Comparison of ENCODE assay signal across 14 cellular contexts in genomic region chr2:10300328-10300920, GRCh38. TPM values are rescaled to one million over a fixed set of nuclear protein-coding genes. Genes with fewer than 3 reads are reported as not detected.
A peak's percentile ranks its signal among the peaks of the same experiment; 100 is the strongest.
DNase-seq lines count a peak whose midpoint lies in the region; ATAC-seq and TF ChIP-seq lines count a peak whose summit lies in the region.
"Had no signal": no experiment of that assay in that cellular context is flagged by ENCODE, and none has a peak within 500 bp of the region (broad histone marks: within the 10 kb centered on the region; RNA-seq: fewer than 3 reads in every experiment).

No MANE protein-coding gene starts in this region.

- no peaks in the 10 kb centered on the region for H3K36me3 ChIP-seq in CD4-positive, alpha-beta memory T cell (ENCODE audit: insufficient read depth, low read length)
- no peaks in the 10 kb centered on the region for H3K36me3 ChIP-seq in naive thymus-derived CD4-positive, alpha-beta T cell (ENCODE audit: control insufficient read depth in 2 of 3, insufficient read depth in 3 of 3, low read length in 3 of 3)
- H3K36me3 ChIP-seq in ovary = no peaks in the 10 kb centered on the region
- H3K36me3 ChIP-seq: left ventricle myocardium inferior had no signal

- peaks cover 36 to 76% (median 54%) of the 10 kb centered on the region in 4 donors for H3K4me1 Mint-ChIP-seq in CD4-positive, alpha-beta memory T cell
- peaks cover 41% of the 10 kb centered on the region for H3K4me1 Mint-ChIP-seq in activated T-helper 17 cell treated with anti-CD3 and anti-CD28 coated beads, Interleukin-2, amount 50 U/mL, for 72 hours
- H3K4me1 Mint-ChIP-seq in naive thymus-derived CD4-positive, alpha-beta T cell = peaks cover 28 to 61% (median 53%) of the 10 kb centered on the region in 7 donors

- POLR2A ChIA-PET in CD4-positive, alpha-beta memory T cell (lab: Charles Lee; ENCODE audit: partially characterized antibody) = interaction anchor here (1.7 to 13.6 kb wide), 5 partner anchors 30 to 148 kb away, joined by 5 to 362 read pairs (median 49); partner anchors contain the start of gene ODC1
- POLR2A ChIA-PET in naive thymus-derived CD4-positive, alpha-beta T cell (lab: Charles Lee) = interaction anchor here (4.6 to 7.1 kb wide), 3 partner anchors 29 to 107 kb away, joined by 23 to 150 read pairs (median 65); no protein-coding TSS in a partner anchor

- H3K4me3 ChIP-seq in CD4-positive, alpha-beta memory T cell (ENCODE audit: low read length in 2 of 2) = no peak overlapping the region
- no peak overlapping the region for H3K4me3 ChIP-seq in naive thymus-derived CD4-positive, alpha-beta T cell (ENCODE audit: low read length)
- no peak overlapping the region for H3K4me3 ChIP-seq in ovary
- H3K4me3 ChIP-seq: GM12878, left ventricle myocardium inferior, MG63, skin epidermis had no signal

- intact Hi-C loops in CD4-positive, alpha-beta memory T cell (cut with micrococcal nuclease) = loop anchor here (10.0 kb wide), 1 partner anchor 514 kb away; the partner anchor contains the start of gene PDIA6
- intact Hi-C loops in naive thymus-derived CD4-positive, alpha-beta T cell (cut with micrococcal nuclease) = loop anchor here (5.0 to 10.0 kb wide), 4 partner anchors 354 to 668 kb away; partner anchors contain the start of genes TAF1B (in 2 of the 2), NOL10 (in 1 of the 2) and YWHAQ (in 1 of the 2)
- intact Hi-C loops in ovary (cut with DNase I) = loop anchor here in 3 of 4 donors (5.0 to 10.0 kb wide), 2 partner anchors 176 to 178 kb away; partner anchors contain the start of gene RRM2 (in 3 of the 3)

- peak overlapping the region; percentile 72 to 95 (median 89) for H3K27ac Mint-ChIP-seq in CD4-positive, alpha-beta memory T cell
- H3K27ac Mint-ChIP-seq in activated T-helper 17 cell treated with anti-CD3 and anti-CD28 coated beads, Interleukin-2, amount 50 U/mL, for 72 hours = peak overlapping the region; percentile 6
- H3K27ac Mint-ChIP-seq in naive thymus-derived CD4-positive, alpha-beta T cell = peak overlapping the region; percentile 75 to 97 (median 87)

- DNase-seq in NCI-H2171 treated with DMSO at 0.1 percent for 48 hours (lab: John Stamatoyannopoulos, UW) (peak; percentile 20), NCI-H2171 (lab: John Stamatoyannopoulos, UW) (no peak), NCI-H2107 (lab: John Stamatoyannopoulos, UW) (no peak), ovary (no peak)
- no peak for DNase-seq in CD4-positive, alpha-beta memory T cell
- no peak for DNase-seq in naive thymus-derived CD4-positive, alpha-beta T cell
- DNase-seq in stimulated activated CD4-positive, alpha-beta T cell treated with anti-CD3 and anti-CD28 coated beads, Interleukin-2, amount 100 ng/mL, for 24 hours = no peak
- DNase-seq: EL, left ventricle myocardium inferior, MG63, NCI-H2227 treated with DMSO at 0.1 percent for 48 hours had no signal

- no peaks in the 10 kb centered on the region for H3K9me3 Mint-ChIP-seq in CD4-positive, alpha-beta memory T cell
- no peaks in the 10 kb centered on the region for H3K9me3 Mint-ChIP-seq in activated T-helper 17 cell treated with anti-CD3 and anti-CD28 coated beads, Interleukin-2, amount 50 U/mL, for 72 hours
- peaks cover 0 to 3% (median 0%) of the 10 kb centered on the region in 11 donors for H3K9me3 Mint-ChIP-seq in naive thymus-derived CD4-positive, alpha-beta T cell

- TF ChIP-seq CTCF in ovary (IDR thresholded peaks at IDR 0.05) = no peak

- no peak for ATAC-seq in activated T-helper 17 cell treated with anti-CD3 and anti-CD28 coated beads, Interleukin-2, amount 50 U/mL, for 72 hours (replicated peaks)
- ATAC-seq in naive thymus-derived CD4-positive, alpha-beta T cell = no peak
- ATAC-seq: GM12878 had no signal

- H3K4me1 ChIP-seq in CD4-positive, alpha-beta memory T cell (ENCODE audit: insufficient read depth, low read length) = peaks cover 49% of the 10 kb centered on the region
- peaks cover 36 to 42% of the 10 kb centered on the region in 2 donors for H3K4me1 ChIP-seq in naive thymus-derived CD4-positive, alpha-beta T cell (ENCODE audit: control insufficient read depth in 2 of 2, insufficient read depth in 2 of 2, low read length in 2 of 2)
- peaks cover 1% of the 10 kb centered on the region for H3K4me1 ChIP-seq in ovary (ENCODE audit: insufficient read depth)

- peak overlapping the region; percentile 65 for H3K27ac ChIP-seq in CD4-positive, alpha-beta memory T cell (ENCODE audit: low read depth, low read length)
- H3K27ac ChIP-seq in naive thymus-derived CD4-positive, alpha-beta T cell (ENCODE audit: low read depth, low read length) = peak overlapping the region; percentile 78
- H3K27ac ChIP-seq in ovary = no peak overlapping the region
- H3K27ac ChIP-seq: left ventricle myocardium inferior, skin epidermis had no signal

- TF ChIP-seq EP300 in ovary (IDR thresholded peaks at IDR 0.05) = no peak

- H3K27me3 ChIP-seq in CD4-positive, alpha-beta memory T cell (ENCODE audit: insufficient read depth, low read length) = no peaks in the 10 kb centered on the region
- H3K27me3 ChIP-seq in naive thymus-derived CD4-positive, alpha-beta T cell (ENCODE audit: control insufficient read depth in 2 of 2, insufficient read depth in 2 of 2, low read length in 2 of 2) = no peaks in the 10 kb centered on the region
- H3K27me3 ChIP-seq in ovary = no peaks in the 10 kb centered on the region
- H3K27me3 ChIP-seq: MG63 had no signal

- WGBS in ovary, 3 donors = 71 to 87% (median 83%) methylated on average over 3 of the region's 3 CpGs

- CTCF ChIA-PET in CD4-positive, alpha-beta memory T cell (lab: Charles Lee; ENCODE audit: partially characterized antibody) = interaction anchor here (1.5 to 11.6 kb wide), 4 partner anchors 28 to 106 kb away, joined by 6 to 208 read pairs (median 86); no protein-coding TSS in a partner anchor
- CTCF ChIA-PET in naive thymus-derived CD4-positive, alpha-beta T cell (lab: Charles Lee) = interaction anchor here (3.0 to 8.5 kb wide), 3 partner anchors 29 to 108 kb away, joined by 25 to 93 read pairs (median 30); no protein-coding TSS in a partner anchor

- peak overlapping the region in 7 of 8 donors; percentile 18 to 85 (median 75) for H3K4me3 Mint-ChIP-seq in CD4-positive, alpha-beta memory T cell
- peak overlapping the region; percentile 80 for H3K4me3 Mint-ChIP-seq in activated T-helper 17 cell treated with anti-CD3 and anti-CD28 coated beads, Interleukin-2, amount 50 U/mL, for 72 hours
- peak overlapping the region; percentile 43 to 98 (median 70) for H3K4me3 Mint-ChIP-seq in naive thymus-derived CD4-positive, alpha-beta T cell

- H3K9me3 ChIP-seq in CD4-positive, alpha-beta memory T cell (ENCODE audit: control insufficient read depth in 1 of 2, low read length in 2 of 2) = no peaks in the 10 kb centered on the region
- H3K9me3 ChIP-seq in naive thymus-derived CD4-positive, alpha-beta T cell (ENCODE audit: control insufficient read depth in 2 of 3, low read length in 3 of 3) = no peaks in the 10 kb centered on the region
- H3K9me3 ChIP-seq in ovary = no peaks in the 10 kb centered on the region

- H3K36me3 Mint-ChIP-seq in CD4-positive, alpha-beta memory T cell = peaks cover 0 to 4% of the 10 kb centered on the region in 2 donors
- H3K36me3 Mint-ChIP-seq in activated T-helper 17 cell treated with anti-CD3 and anti-CD28 coated beads, Interleukin-2, amount 50 U/mL, for 72 hours (ENCODE audit: low read depth) = peaks cover 13% of the 10 kb centered on the region
- H3K36me3 Mint-ChIP-seq in naive thymus-derived CD4-positive, alpha-beta T cell = peaks cover 0 to 3% (median 0%) of the 10 kb centered on the region in 5 donors

- no peaks in the 10 kb centered on the region for H3K27me3 Mint-ChIP-seq in CD4-positive, alpha-beta memory T cell
- H3K27me3 Mint-ChIP-seq in activated T-helper 17 cell treated with anti-CD3 and anti-CD28 coated beads, Interleukin-2, amount 50 U/mL, for 72 hours = no peaks in the 10 kb centered on the region
- H3K27me3 Mint-ChIP-seq in naive thymus-derived CD4-positive, alpha-beta T cell = no peaks in the 10 kb centered on the region

- no peak for TF ChIP-seq POLR2A in ovary (IDR thresholded peaks at IDR 0.05)

RNA-seq across cellular contexts. Expression of gene HPCAL1, which starts 2.3 kb away (rescaled TPM):
- total RNA-seq in CD4-positive, alpha-beta memory T cell = 10 to 100 TPM; 77.1 to 80.7 TPM
- polyA plus RNA-seq in CD4-positive, alpha-beta memory T cell = 100 to 1,000 TPM; 100 to 114 TPM
- total RNA-seq in activated T-helper 17 cell treated with anti-CD3 and anti-CD28 coated beads, Interleukin-2, amount 50 U/mL, for 72 hours = 100 to 1,000 TPM in 1 of 2 donors, 10 to 100 TPM in 1; 57.9 to 139 TPM
- 10 to 100 TPM; 44.9 to 90.5 (median 65.8) TPM for total RNA-seq in naive thymus-derived CD4-positive, alpha-beta T cell
- 100 to 1,000 TPM; 105 to 137 TPM for polyA plus RNA-seq in naive thymus-derived CD4-positive, alpha-beta T cell
- 10 to 100 TPM; 13.4 to 69.5 (median 18.5) TPM for total RNA-seq in ovary
- 10 to 100 TPM; 11.4 to 20.1 TPM for polyA plus RNA-seq in ovary

Comparison
In these comparisons a context has a peak if more than half of its experiments do, and no peak if none do; other contexts are left out.
1. H3K27ac ChIP-seq: peak in CD4-positive, alpha-beta memory T cell (single experiment) and naive thymus-derived CD4-positive, alpha-beta T cell (single experiment); none in ovary (0 of 2).
2. H3K27ac Mint-ChIP-seq: peak in every context shown above with its lines; median percentile 89 in CD4-positive, alpha-beta memory T cell; 87 in naive thymus-derived CD4-positive, alpha-beta T cell; 6 in activated T-helper 17 cell treated with anti-CD3 and anti-CD28 coated beads, Interleukin-2, amount 50 U/mL, for 72 hours.
3. Peak in every context shown above with its lines, with median percentiles within 50 percentile points of each other: H3K4me3 Mint-ChIP-seq.